1 cellular context compared by ENCODE assay signal in the genomic region with DNA sequence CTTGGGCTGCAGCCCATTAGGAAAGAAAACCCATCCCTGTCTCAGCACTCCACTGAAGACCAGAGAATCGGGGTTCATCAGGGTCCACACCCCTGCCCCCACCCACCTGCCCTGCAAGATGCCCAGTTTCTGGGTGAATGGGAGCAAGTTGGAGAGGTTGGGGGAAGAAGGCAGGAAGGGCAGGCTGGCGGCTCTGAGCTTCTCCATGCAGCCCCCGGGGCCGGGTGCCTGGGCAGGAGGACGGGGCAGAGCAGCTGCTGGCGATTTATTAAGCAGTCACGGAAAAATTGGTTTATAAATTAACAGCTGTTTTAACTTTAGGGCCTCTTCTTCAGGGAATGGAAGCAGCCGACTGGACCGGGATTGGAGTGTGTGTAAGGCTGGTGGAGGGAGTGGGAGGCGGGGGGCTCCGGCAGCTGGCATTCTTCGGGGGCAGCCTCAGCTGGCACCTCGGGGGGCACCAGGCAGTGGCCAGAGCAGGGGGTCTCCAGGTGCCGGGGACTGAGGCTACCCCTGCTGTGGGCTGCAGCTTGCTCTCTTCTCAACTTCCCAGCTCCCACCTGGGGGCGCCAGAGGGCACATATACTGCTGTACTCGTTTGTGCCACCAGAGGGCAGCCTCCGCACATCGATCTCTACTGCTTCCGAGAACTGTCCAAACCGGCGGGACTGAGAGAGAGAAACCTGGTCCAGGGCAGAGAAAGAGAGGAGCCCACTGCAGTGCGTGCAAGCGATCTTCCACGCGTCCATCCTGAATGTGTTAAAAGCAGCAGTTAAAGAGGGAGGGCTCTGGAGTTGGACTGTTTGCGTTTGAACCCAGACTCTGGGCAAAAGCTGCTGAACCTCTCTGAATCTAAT.
TF ChIP-seq lines count a peak whose summit lies in the region.

No MANE protein-coding gene starts in this region.

TF ChIP-seq in GM12878, 131 proteins besides CTCF, POLR2A, EP300 and RAD21 (continued from another document):
- TF ChIP-seq ZBTB40 (IDR thresholded peaks at IDR 0.05; ENCODE audit: borderline replicate concordance) (no peak), EGR1 (IDR thresholded peaks at IDR 0.05; ENCODE audit: borderline replicate concordance in 1 of 2, low read depth in 2 of 2, low read length in 2 of 2) (no peak), CBX3 (IDR thresholded peaks at IDR 0.05; ENCODE audit: borderline replicate concordance, low read depth) (no peak), ZSCAN29 (IDR thresholded peaks at IDR 0.05) (0 out of 2 replicates have a peak, but pooled peaks have one; percentile 53), KLF5 (IDR thresholded peaks at IDR 0.05; ENCODE audit: partially characterized antibody) (no peak), E2F4 (IDR thresholded peaks at IDR 0.05; ENCODE audit: low read depth, low read length) (no peak), POLR2AphosphoS2 (IDR thresholded peaks at IDR 0.05; ENCODE audit: low read depth, low read length) (no peak), MEF2A (IDR thresholded peaks at IDR 0.05; ENCODE audit: insufficient read depth, low read depth, low read length) (no peak), SPI1 (IDR thresholded peaks at IDR 0.05; ENCODE audit: borderline replicate concordance, insufficient read depth, low read depth, low read length) (0 out of 2 replicates have a peak, but pooled peaks have one; percentile 6), WRNIP1 (IDR thresholded peaks at IDR 0.05; ENCODE audit: borderline replicate concordance, low read depth, low read length) (no peak), TCF12 (IDR thresholded peaks at IDR 0.05; ENCODE audit: low read depth, low read length) (no peak), LARP7 (IDR thresholded peaks at IDR 0.05) (peak; percentile 54), BHLHE40 (IDR thresholded peaks at IDR 0.05; ENCODE audit: borderline replicate concordance in 1 of 2, low read depth in 2 of 2, low read length in 1 of 2) (peak; percentile 28 to 57; a peak in 2 of 4 replicates), KDM1A (IDR thresholded peaks at IDR 0.05; ENCODE audit: borderline replicate concordance) (no peak), MAX (IDR thresholded peaks at IDR 0.05; ENCODE audit: low read depth, low read length) (no peak), BCL11A (IDR thresholded peaks at IDR 0.05; ENCODE audit: low read depth, low read length) (0 out of 2 replicates have a peak, but pooled peaks have one; percentile 4), ZNF622 (IDR thresholded peaks at IDR 0.05) (no peak), RB1 (IDR thresholded peaks at IDR 0.05; ENCODE audit: borderline replicate concordance) (peak; percentile 90; the same call in 1 of the 2 replicates), IKZF1 (conservative IDR thresholded peaks at IDR 0.05) (0 out of 2 replicates have a peak, but pooled peaks have one; percentile 24), BMI1 (IDR thresholded peaks at IDR 0.05; ENCODE audit: borderline replicate concordance) (no peak), YY1 (IDR thresholded peaks at IDR 0.05; ENCODE audit: low read depth, low read length) (peak; percentile 86), RFX5 (IDR thresholded peaks at IDR 0.05; ENCODE audit: low read depth, low read length) (0 out of 2 replicates have a peak, but pooled peaks have one; percentile 17), CREB1 (IDR thresholded peaks at IDR 0.05; ENCODE audit: low read depth) (0 out of 2 replicates have a peak, but pooled peaks have one; percentile 48), SIX5 (IDR thresholded peaks at IDR 0.05; ENCODE audit: low read depth, low read length, severe bottlenecking) (no peak), E4F1 (IDR thresholded peaks at IDR 0.05; ENCODE audit: borderline replicate concordance, partially characterized antibody) (no peak)
- TF ChIP-seq, protein P1, sequence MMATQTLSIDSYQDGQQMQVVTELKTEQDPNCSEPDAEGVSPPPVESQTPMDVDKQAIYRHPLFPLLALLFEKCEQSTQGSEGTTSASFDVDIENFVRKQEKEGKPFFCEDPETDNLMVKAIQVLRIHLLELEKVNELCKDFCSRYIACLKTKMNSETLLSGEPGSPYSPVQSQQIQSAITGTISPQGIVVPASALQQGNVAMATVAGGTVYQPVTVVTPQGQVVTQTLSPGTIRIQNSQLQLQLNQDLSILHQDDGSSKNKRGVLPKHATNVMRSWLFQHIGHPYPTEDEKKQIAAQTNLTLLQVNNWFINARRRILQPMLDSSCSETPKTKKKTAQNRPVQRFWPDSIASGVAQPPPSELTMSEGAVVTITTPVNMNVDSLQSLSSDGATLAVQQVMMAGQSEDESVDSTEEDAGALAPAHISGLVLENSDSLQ (IDR thresholded peaks at IDR 0.05) = no peak
- TF ChIP-seq, protein P2, sequence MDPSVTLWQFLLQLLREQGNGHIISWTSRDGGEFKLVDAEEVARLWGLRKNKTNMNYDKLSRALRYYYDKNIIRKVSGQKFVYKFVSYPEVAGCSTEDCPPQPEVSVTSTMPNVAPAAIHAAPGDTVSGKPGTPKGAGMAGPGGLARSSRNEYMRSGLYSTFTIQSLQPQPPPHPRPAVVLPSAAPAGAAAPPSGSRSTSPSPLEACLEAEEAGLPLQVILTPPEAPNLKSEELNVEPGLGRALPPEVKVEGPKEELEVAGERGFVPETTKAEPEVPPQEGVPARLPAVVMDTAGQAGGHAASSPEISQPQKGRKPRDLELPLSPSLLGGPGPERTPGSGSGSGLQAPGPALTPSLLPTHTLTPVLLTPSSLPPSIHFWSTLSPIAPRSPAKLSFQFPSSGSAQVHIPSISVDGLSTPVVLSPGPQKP (IDR thresholded peaks at IDR 0.05; ENCODE audit: low read depth, low read length) = peak; percentile 29; the same call in 1 of the 2 replicates
TF ChIP-seq in GM12878: peak in this region for 32.
